Comparison of ENCODE assay signal across 8 cellular contexts in genomic region chr1:228416217-228416971, GRCh38. TPM values are rescaled to one million over a fixed set of nuclear protein-coding genes. Genes with fewer than 3 reads are reported as not detected.
DNase-seq lines count a peak whose midpoint lies in the region; ATAC-seq, FAIRE-seq and TF ChIP-seq lines count a peak whose summit lies in the region.

TRIM17 (minus strand) TSS chr1:228416861; CDS start chr1:228415072, 1,789 bp downstream.

- H3K9ac ChIP-seq in astrocyte (ENCODE audit: low read length): peak within 1 kb of the TSS; percentile 27

- peak; percentile 44 for DNase-seq in EH (ENCODE audit: low read depth)
- peak; percentile 12 to 68 for DNase-seq in NCI-H526 (lab: John Stamatoyannopoulos, UW)
- DNase-seq in astrocyte (ENCODE audit: low read depth): no peak
- peak; percentile 29 for DNase-seq in stimulated activated CD4-positive, alpha-beta T cell treated with anti-CD3 and anti-CD28 coated beads, Interleukin-12 subunit alpha, Interleukin-12 subunit beta, amount 100 ng/mL, for 4 hours
- DNase-seq in NCI-H187 (lab: John Stamatoyannopoulos, UW): no peak
- DNase-seq in OCI-M2 (lab: John Stamatoyannopoulos, UW; ENCODE audit: unreplicated experiment): no peak

- H3K4me3 ChIP-seq in astrocyte (ENCODE audit: insufficient read depth, low read depth, low read length) (peak within 1 kb of the TSS; percentile 52), iPS-11a (ENCODE audit: low read depth, low read length) (peak within 1 kb of the TSS; percentile 51)

- peaks cover 17% of the 10 kb centered on the region for H3K36me3 Mint-ChIP-seq in astrocyte (ENCODE audit: low read depth, unreplicated experiment)

- peaks cover 3% of the 10 kb centered on the region for H3K9me3 Mint-ChIP-seq in astrocyte (ENCODE audit: unreplicated experiment)

- no peaks in the 10 kb centered on the region for H3K79me2 ChIP-seq in astrocyte (ENCODE audit: insufficient read depth, low read length)

- peak within 1 kb of the TSS; percentile 84 for H3K4me2 ChIP-seq in astrocyte (ENCODE audit: low read length)

- no peak within 1 kb of the TSS for H3K27ac Mint-ChIP-seq in astrocyte (ENCODE audit: unreplicated experiment)

- TF ChIP-seq CTCF in astrocyte (IDR thresholded peaks at IDR 0.05; ENCODE audit: insufficient read depth, low read depth, low read length): no peak

- peaks cover 11% of the 10 kb centered on the region for H3K4me1 ChIP-seq in astrocyte (ENCODE audit: insufficient read depth, low read length)

- peaks cover 29% of the 10 kb centered on the region for H3K27me3 Mint-ChIP-seq in astrocyte (ENCODE audit: low read depth, unreplicated experiment)

- no peak within 1 kb of the TSS for H3K27ac ChIP-seq in astrocyte (ENCODE audit: low read depth, low read length)

- no peak within 1 kb of the TSS for H2AFZ ChIP-seq in astrocyte (ENCODE audit: low read depth, low read length)

- H3K4me1 Mint-ChIP-seq in astrocyte (ENCODE audit: low read depth, unreplicated experiment): peaks cover 1% of the 10 kb centered on the region

- ATAC-seq in HG03520 (IDR thresholded peaks at IDR 0.05; ENCODE audit: unreplicated experiment): no peak

- peaks cover 26% of the 10 kb centered on the region for H4K20me1 ChIP-seq in astrocyte (ENCODE audit: insufficient read depth, low read length)

- H3K36me3 ChIP-seq in astrocyte (ENCODE audit: insufficient read depth, low read length): no peaks in the 10 kb centered on the region

- H3K9me3 ChIP-seq in astrocyte (ENCODE audit: insufficient read depth, low read depth, low read length): no peaks in the 10 kb centered on the region

- peaks cover 7% of the 10 kb centered on the region for H3K27me3 ChIP-seq in astrocyte (ENCODE audit: insufficient read depth, low read length)

- H3K4me3 Mint-ChIP-seq in astrocyte (ENCODE audit: unreplicated experiment): peak within 1 kb of the TSS; percentile 80

- no peak for FAIRE-seq in astrocyte (lab: Jason Lieb, UNC)

RNA-seq across cellular contexts. Expression of gene TRIM17, which starts in this region (rescaled TPM):
- total RNA-seq in astrocyte: 0.82 and 1.5 TPM in 2 replicates

Comparison
In these comparisons a context has a peak if more than half of its experiments do, and no peak if none do; other contexts are left out.
1. DNase-seq: peak in EH (single experiment), NCI-H526 (2 of 2) and stimulated activated CD4-positive, alpha-beta T cell treated with anti-CD3 and anti-CD28 coated beads, Interleukin-12 subunit alpha, Interleukin-12 subunit beta, amount 100 ng/mL, for 4 hours (single experiment); none in astrocyte (single experiment), NCI-H187 (0 of 2) and OCI-M2 (single experiment).